In genomic region chr7:148422028-148422427, GRCh38 we compare ENCODE assay signal across 20 cellular contexts.
DNase-seq lines count a peak whose midpoint lies in the region; ATAC-seq, FAIRE-seq and TF ChIP-seq lines count a peak whose summit lies in the region.
"Had no signal": no experiment of that assay in that cellular context is flagged by ENCODE, and none has a peak within 500 bp of the region (broad histone marks: within the 10 kb centered on the region; RNA-seq: fewer than 3 reads in every experiment).

No MANE protein-coding gene starts in this region.

- TF ChIP-seq RAD21 in A549 (conservative IDR thresholded peaks at IDR 0.05 in 1 of 2, IDR thresholded peaks at IDR 0.05 in 1 of 2) (no peak), IMR-90 (IDR thresholded peaks at IDR 0.05; ENCODE audit: low read length) (no peak), H1 (IDR thresholded peaks at IDR 0.05 in 1 of 2, conservative IDR thresholded peaks at IDR 0.05 in 1 of 2; ENCODE audit: low read depth in 2 of 2, low read length in 2 of 2) (no peak)

- no peak for TF ChIP-seq POLR2A in A549 (IDR thresholded peaks at IDR 0.05; ENCODE audit: low read length)
- no peak for TF ChIP-seq POLR2A in IMR-90 (IDR thresholded peaks at IDR 0.05; ENCODE audit: low read depth, low read length)
- no peak for TF ChIP-seq POLR2A in H1 (IDR thresholded peaks at IDR 0.05; ENCODE audit: control extremely low read depth in 1 of 2, low read depth in 2 of 2, low read length in 2 of 2)

- 57% methylated on average over 5 of the region's 5 CpGs for WGBS in A549 (ENCODE audit: missing lambda C conversion rate)
- 80% methylated on average over 1 of the region's 5 CpGs; no CpG with 5 or more reads in 1 of the 2 experiments for WGBS in IMR-90 (ENCODE audit: extremely low coverage in 2 of 2, insufficient read length in 1 of 2), 2 experiments
- 95% methylated on average over 5 of the region's 5 CpGs; no CpG with 5 or more reads in 1 of the 2 experiments for WGBS in H1 (ENCODE audit: extremely low coverage in 1 of 2, insufficient coverage in 1 of 2, insufficient read length in 1 of 2, insufficient replicate concordance in 2 of 2, low coverage in 1 of 2, low lambda C conversion rate in 2 of 2, missing lambda C conversion rate in 1 of 2), 2 experiments

- H3K14ac ChIP-seq in IMR-90 (replicated peaks; ENCODE audit: low read depth, low read length) (no peak overlapping the region), H1 (ENCODE audit: insufficient read length) (no peak overlapping the region)

- H3K23ac ChIP-seq in IMR-90 (ENCODE audit: low read depth, low read length) (no peak overlapping the region), H1 (ENCODE audit: insufficient read length) (no peak overlapping the region)

- H2BK5ac ChIP-seq in IMR-90 (ENCODE audit: low read depth, low read length, poor library complexity, severe bottlenecking) (no peak overlapping the region), H1 (ENCODE audit: low read depth, low read length) (no peak overlapping the region)

- H3K27ac ChIP-seq in A549 = no peak overlapping the region
- H3K27ac ChIP-seq in IMR-90 (ENCODE audit: insufficient read depth, low read length) = no peak overlapping the region
- no peak overlapping the region for H3K27ac ChIP-seq in H1 (ENCODE audit: low read depth, low read length)
- no peak overlapping the region for H3K27ac ChIP-seq in RWPE1
- H3K27ac ChIP-seq: BLaER1 treated with 17β-estradiol and CSF1 and Interleukin-3, amounts not matched to agents 10 nM and 100 nM; C4-2B had no signal

- H2BK20ac ChIP-seq in IMR-90 (ENCODE audit: low read depth, low read length) (no peak overlapping the region), H1 (ENCODE audit: low read length) (no peak overlapping the region)

- dilution Hi-C loops in IMR-90 (cut with HindIII; ENCODE audit: low sequenced_read_pairs, unreplicated experiment) = no loop called here

- H3K4me2 ChIP-seq in A549 (no peak overlapping the region), IMR-90 (ENCODE audit: low read depth, low read length) (no peak overlapping the region), H1 (ENCODE audit: insufficient read depth in 1 of 2, low read depth in 2 of 2, low read length in 2 of 2) (no peak overlapping the region)
- H3K4me2 ChIP-seq: BLaER1 treated with 17β-estradiol and CSF1 and Interleukin-3, amounts not matched to agents 10 nM and 100 nM had no signal

- BruUV-seq in IMR-90 (replicated peaks; lab: Mats Ljungman, UMichigan) = no TSS peak

- no peaks in the 10 kb centered on the region for H3K79me2 ChIP-seq in H1 (ENCODE audit: control insufficient read depth in 1 of 2, insufficient read depth in 2 of 2, low read length in 2 of 2)

- H2AK9ac ChIP-seq in IMR-90 (replicated peaks; ENCODE audit: low read depth, low read length, poor library complexity) = no peak overlapping the region

- ATAC-seq in A549 (no peak), IMR-90 (ENCODE audit: low read depth) (no peak), HG03354 (IDR thresholded peaks at IDR 0.05; ENCODE audit: poor library complexity, severe bottlenecking, unreplicated experiment) (no peak)
- ATAC-seq: CD8-positive, alpha-beta T cell had no signal

- H2BK15ac ChIP-seq in IMR-90 (ENCODE audit: low read depth, low read length) (no peak overlapping the region), H1 (ENCODE audit: low read length) (no peak overlapping the region)

- H2BK120ac ChIP-seq in IMR-90 (ENCODE audit: low read depth, low read length) = no peak overlapping the region
- H2BK120ac ChIP-seq in H1 (replicated peaks; ENCODE audit: low read depth, low read length) = no peak overlapping the region

- H4K91ac ChIP-seq in IMR-90 (ENCODE audit: insufficient read depth, low read depth, low read length) (no peak overlapping the region), H1 (replicated peaks; ENCODE audit: insufficient read length, low read length) (no peak overlapping the region)

- H3K9me3 ChIP-seq in A549 (peaks cover 4% of the 10 kb centered on the region; the same call in 1 of the 3 replicates), IMR-90 (ENCODE audit: control insufficient read depth, insufficient read depth, low read length) (peaks cover 4% of the 10 kb centered on the region; the same call in 1 of the 2 replicates), H1 (ENCODE audit: insufficient read depth in 2 of 2, low read depth in 1 of 2, low read length in 1 of 2) (peaks cover 3 to 15% of the 10 kb centered on the region in 2 experiments; a peak in 1 of 4 replicates)
- H3K9me3 ChIP-seq: Caco-2 had no signal

- H3K4me3 ChIP-seq in A549 = no peak overlapping the region
- H3K4me3 ChIP-seq in IMR-90 (ENCODE audit: insufficient read depth, low read depth, low read length) = no peak overlapping the region
- H3K4me3 ChIP-seq in H1 (ENCODE audit: extremely low read depth in 1 of 4, insufficient read depth in 2 of 4, low read depth in 3 of 4, low read length in 4 of 4) = no peak overlapping the region
- H3K4me3 ChIP-seq: BLaER1 treated with 17β-estradiol and CSF1 and Interleukin-3, amounts not matched to agents 10 nM and 100 nM had no signal

- FAIRE-seq in A549 (lab: Jason Lieb, UNC) (no peak), H1 (lab: Jason Lieb, UNC) (no peak)
- FAIRE-seq: A204.1, D721Med, G401.6, GM12891, GM19239 had no signal

- in situ Hi-C loops in IMR-90 (cut with MboI; ENCODE audit: low sequenced_read_pairs) = no loop called here

- no peaks in the 10 kb centered on the region for H3K4me1 ChIP-seq in A549
- no peaks in the 10 kb centered on the region for H3K4me1 ChIP-seq in IMR-90 (ENCODE audit: control insufficient read depth, insufficient read depth, low read length)
- no peaks in the 10 kb centered on the region for H3K4me1 ChIP-seq in H1 (replicated peaks in 1 of 4; ENCODE audit: control insufficient read depth in 3 of 4, insufficient read depth in 4 of 4, low read length in 3 of 4)
- H3K4me1 ChIP-seq: BLaER1 treated with 17β-estradiol and CSF1 and Interleukin-3, amounts not matched to agents 10 nM and 100 nM; Caco-2 had no signal

- intact Hi-C loops in IMR-90 (cut with micrococcal nuclease) = no loop called here

- H3K23me2 ChIP-seq in H1 (ENCODE audit: low read depth, low read length) = no peaks in the 10 kb centered on the region; the same call in 1 of the 2 replicates

- H2AK5ac ChIP-seq in IMR-90 (ENCODE audit: low read depth, low read length) (no peak overlapping the region), H1 (ENCODE audit: low read depth, low read length) (no peak overlapping the region)

- H4K20me1 ChIP-seq in IMR-90 (ENCODE audit: insufficient read depth, low read length) (no peaks in the 10 kb centered on the region), H1 (replicated peaks in 1 of 2; ENCODE audit: control insufficient read depth in 1 of 2, insufficient read depth in 2 of 2, low read length in 2 of 2) (no peaks in the 10 kb centered on the region)
- H4K20me1 ChIP-seq: BLaER1 treated with 17β-estradiol and CSF1 and Interleukin-3, amounts not matched to agents 10 nM and 100 nM had no signal

- CTCF ChIA-PET in A549 (lab: Yijun Ruan, JAX) = no interaction called here
- CTCF ChIA-PET in IMR-90 (lab: Yijun Ruan, JAX) = no interaction called here
- CTCF ChIA-PET in H1 (lab: Charles Lee; ENCODE audit: partially characterized antibody) = no interaction called here
- CTCF ChIA-PET in RWPE1 (lab: Yijun Ruan, JAX) = no interaction called here

- H4K5ac ChIP-seq in IMR-90 (ENCODE audit: low read depth, low read length) = no peak overlapping the region
- no peak overlapping the region for H4K5ac ChIP-seq in H1 (ENCODE audit: insufficient read length, low read depth, low read length)

- H3K79me1 ChIP-seq in IMR-90 (ENCODE audit: low read depth in 1 of 2, low read length in 2 of 2) (no peaks in the 10 kb centered on the region), H1 (ENCODE audit: low read depth, low read length) (no peaks in the 10 kb centered on the region)

- no peak overlapping the region for H2BK12ac ChIP-seq in H1 (ENCODE audit: low read depth, low read length)

- H3K9ac ChIP-seq in IMR-90 (ENCODE audit: low read depth, low read length) (no peak overlapping the region), H1 (replicated peaks in 1 of 4; ENCODE audit: extremely low read depth in 1 of 4, low read depth in 3 of 4, low read length in 3 of 4) (no peak overlapping the region)
- H3K9ac ChIP-seq: BLaER1 treated with 17β-estradiol and CSF1 and Interleukin-3, amounts not matched to agents 10 nM and 100 nM had no signal

- H3K18ac ChIP-seq in IMR-90 (ENCODE audit: low read depth, low read length) (no peak overlapping the region), H1 (ENCODE audit: extremely low read depth, low read length) (no peak overlapping the region)

- TF ChIP-seq EP300 in A549 (IDR thresholded peaks at IDR 0.05) (no peak), H1 (IDR thresholded peaks at IDR 0.05; ENCODE audit: borderline replicate concordance in 1 of 2, low read depth in 2 of 2, low read length in 2 of 2) (no peak)

- H2AFZ ChIP-seq in IMR-90 (replicated peaks; ENCODE audit: low read length, poor library complexity) (no peak overlapping the region), H1 (ENCODE audit: low read length) (no peak overlapping the region)

- H3K56ac ChIP-seq in IMR-90 (ENCODE audit: extremely low read depth, insufficient read depth, low read length) = no peak overlapping the region
- H3K56ac ChIP-seq in H1 (replicated peaks; ENCODE audit: insufficient read length, low read depth, low read length) = no peak overlapping the region

- H3K9me1 ChIP-seq in IMR-90 (ENCODE audit: insufficient read depth, low read length) = no peaks in the 10 kb centered on the region

- H3K4ac ChIP-seq in IMR-90 (ENCODE audit: low read depth, low read length) (no peak overlapping the region), H1 (replicated peaks; ENCODE audit: insufficient read length, low read depth, low read length) (no peak overlapping the region)

- DNase-seq in A549 (ENCODE audit: low read depth in 1 of 2, low spot score in 1 of 2) = no peak
- DNase-seq in IMR-90 = no peak
- no peak for DNase-seq in H1 (ENCODE audit: low read depth in 1 of 2, low spot score in 2 of 2)
- no peak for DNase-seq in RWPE1 (ENCODE audit: low spot score)
- DNase-seq: 8988T; AML-193; Caco-2; Calu3; CD4-positive, alpha-beta T cell; CD8-positive, alpha-beta T cell; DMS79 treated with DMSO at 0.1 percent for 48 hours; GF-D8 had no signal

- no peaks in the 10 kb centered on the region for H3K27me3 ChIP-seq in IMR-90 (ENCODE audit: control insufficient read depth, insufficient read depth, low read length)
- no peaks in the 10 kb centered on the region for H3K27me3 ChIP-seq in H1 (replicated peaks in 1 of 4; ENCODE audit: control insufficient read depth in 3 of 4, extremely low read depth in 1 of 4, insufficient read depth in 3 of 4, low read length in 3 of 4)
- H3K27me3 ChIP-seq: BLaER1 treated with 17β-estradiol and CSF1 and Interleukin-3, amounts not matched to agents 10 nM and 100 nM had no signal

- TF ChIP-seq CTCF in A549 (IDR thresholded peaks at IDR 0.05) = no peak
- no peak for TF ChIP-seq CTCF in IMR-90 (conservative IDR thresholded peaks at IDR 0.05; ENCODE audit: low read depth, low read length)
- no peak for TF ChIP-seq CTCF in H1 (IDR thresholded peaks at IDR 0.05; ENCODE audit: control extremely low read depth in 1 of 3, insufficient read depth in 1 of 3, low read depth in 1 of 3, low read length in 3 of 3)
- TF ChIP-seq CTCF in RWPE1 (conservative IDR thresholded peaks at IDR 0.05; ENCODE audit: low read depth) = no peak

- no peaks in the 10 kb centered on the region for H3K36me3 ChIP-seq in IMR-90 (ENCODE audit: control insufficient read depth, insufficient read depth, low read length)
- peaks cover 0 to 5% (median 2%) of the 10 kb centered on the region in 4 experiments; a peak in 1 of 8 replicates for H3K36me3 ChIP-seq in H1 (ENCODE audit: control insufficient read depth in 2 of 4, insufficient read depth in 4 of 4, low read length in 3 of 4)
- H3K36me3 ChIP-seq: BLaER1 treated with 17β-estradiol and CSF1 and Interleukin-3, amounts not matched to agents 10 nM and 100 nM had no signal

- POLR2A ChIA-PET in A549 (lab: Yijun Ruan, JAX) = no interaction called here
- POLR2A ChIA-PET in IMR-90 (lab: Charles Lee; ENCODE audit: unreplicated experiment) = no interaction called here
- POLR2A ChIA-PET in H1 (lab: Charles Lee; ENCODE audit: partially characterized antibody) = no interaction called here
- POLR2A ChIA-PET in RWPE1 (lab: Yijun Ruan, JAX; ENCODE audit: low non-redundant PET) = no interaction called here

- H4K8ac ChIP-seq in IMR-90 (ENCODE audit: low read depth in 2 of 2, low read length in 2 of 2) = no peak overlapping the region
- H4K8ac ChIP-seq in H1 (ENCODE audit: extremely low read depth, insufficient read depth, low read length) = no peak overlapping the region

Comparison
In these comparisons a context has a peak if more than half of its experiments do, and no peak if none do; other contexts are left out.
1. Of the 18 proteins assayed by ChIP-seq in both H1 and A549: peak only in H1: none; only in A549: none; in both: MAFK; in neither: 17.